In the genomic region with DNA sequence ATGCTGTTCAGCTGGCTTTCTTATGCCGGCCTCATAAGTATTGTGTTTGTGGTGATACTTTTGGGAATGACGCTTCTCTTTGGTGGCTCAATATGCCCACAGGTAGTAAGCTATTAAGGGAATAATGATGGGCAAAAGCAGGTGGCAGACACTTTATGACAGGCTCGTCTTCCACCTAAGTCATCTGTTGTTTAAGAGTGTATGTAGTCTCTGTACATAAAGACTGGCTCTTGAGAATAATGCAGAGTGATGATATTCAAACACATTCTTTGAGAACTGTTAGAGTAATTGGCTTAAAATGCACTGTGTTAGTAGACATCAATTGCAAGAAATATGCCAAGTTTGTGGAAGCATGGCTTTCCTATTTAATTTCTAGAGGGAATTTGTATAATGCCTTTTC, we compare ENCODE assay signal across 34 cellular contexts.
"Had no signal": no experiment of that assay in that cellular context is flagged by ENCODE, and none has a peak within 500 bp of the region (broad histone marks: within the 10 kb centered on the region; RNA-seq: fewer than 3 reads in every experiment).

No MANE protein-coding gene starts in this region.

- H3K27ac ChIP-seq: adrenal gland, body of pancreas, breast epithelium, Peyer's patch, RWPE1, VCaP had no signal

- H3K27me3 ChIP-seq: adrenal gland, body of pancreas, breast epithelium, Peyer's patch had no signal

- H3K36me3 ChIP-seq: adrenal gland, breast epithelium, Peyer's patch had no signal

- H3K9me3 ChIP-seq: body of pancreas, breast epithelium, Peyer's patch had no signal

- DNase-seq: activated B cell treated with CpG ODN at 0.5 μM for 24 hours; activated CD4-positive, alpha-beta memory T cell treated with anti-CD3 and anti-CD28 coated beads for 36 hours; activated CD4-positive, alpha-beta T cell treated with anti-CD3 and anti-CD28 coated beads for 4 hours; activated CD4-positive, alpha-beta T cell treated with anti-CD3 and anti-CD28 coated beads, Interleukin-2, amount 50 U/mL, for 1 hour; activated CD4-positive, CD25-positive, alpha-beta regulatory T cell treated with anti-CD3 and anti-CD28 coated beads, Interleukin-2, amount 50 U/mL, for 72 hours; activated CD8-positive, alpha-beta memory T cell treated with anti-CD3 and anti-CD28 coated beads, Interleukin-2, amount 50 U/mL, for 4 hours; activated gamma-delta T cell treated with Interleukin-2 at 50 U/mL for 16 hours; activated naive CD4-positive, alpha-beta T cell treated with anti-CD3 and anti-CD28 coated beads for 36 hours; activated T-cell treated with anti-CD3 and anti-CD28 coated beads for 4 hours; activated T-cell treated with anti-CD3 and anti-CD28 coated beads, Interleukin-2, amount 50 U/mL, for 4 hours; adrenal gland; body of pancreas; Karpas-422; KBM-7; NCI-H1105; NCI-H1417 treated with DMSO at 0.1 percent for 48 hours; NCI-H1694 treated with DMSO at 0.1 percent for 48 hours; NCI-H2081; NCI-H226; NCI-H446 treated with DMSO at 0.1 percent for 48 hours; NCI-H82; NK-92 treated with Interleukin-12 subunit alpha and Interleukin-12 subunit beta, amount 100 ng/mL, for 24 hours; PC-3; Peyer's patch; SW 1271; T-helper 1 cell; T-helper 2 cell; T-helper 9 cell had no signal

- H3K4me1 ChIP-seq: adrenal gland, body of pancreas, breast epithelium, Peyer's patch had no signal

- H3K4me3 ChIP-seq: adrenal gland, body of pancreas, breast epithelium, Peyer's patch had no signal

- ATAC-seq: activated naive CD4-positive, alpha-beta T cell treated with anti-CD3 and anti-CD28 coated beads, Interleukin-2, amount 50 U/mL, for 72 hours; activated T-cell treated with anti-CD3 and anti-CD28 coated beads, Interleukin-2, amount 50 U/mL, for 4 hours; body of pancreas; PC-3; Right ventricle myocardium inferior had no signal

- FAIRE-seq: astrocyte had no signal
